ENCODE assay signal across 1 cellular context in the genomic region with DNA sequence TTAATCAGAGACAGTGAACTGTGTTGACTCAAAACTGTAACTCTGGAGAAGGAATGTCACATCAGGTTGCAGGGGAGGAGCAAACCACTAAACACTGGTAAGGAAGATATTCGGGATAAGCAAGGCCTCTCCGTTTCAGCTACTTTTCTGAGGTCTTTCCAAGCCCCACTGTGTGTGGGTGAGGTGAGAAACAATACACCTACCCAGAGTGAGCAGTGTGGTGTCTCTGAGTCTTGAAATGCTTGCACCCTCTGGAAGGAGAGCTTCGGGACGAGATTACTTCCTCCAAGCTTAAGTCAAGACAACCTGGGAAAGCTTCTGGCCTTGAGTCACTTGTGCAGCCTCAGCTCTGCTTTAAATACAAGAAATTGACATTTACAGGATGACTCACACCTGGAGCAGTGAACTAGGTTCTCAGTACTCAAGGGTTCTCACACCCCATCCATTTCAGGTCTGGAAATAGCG.
TF ChIP-seq lines count a peak whose summit lies in the region.

No MANE protein-coding gene starts in this region.

TF ChIP-seq in HepG2, 621 proteins besides CTCF, POLR2A, EP300 and RAD21:
- TF ChIP-seq ZNF776 (CRISPR knock-in tag; IDR thresholded peaks at IDR 0.05): no peak
